ENCODE assay signal across 8 cellular contexts in genomic region chr9:128911529-128912035, GRCh38. TPM values are rescaled to one million over a fixed set of nuclear protein-coding genes. Genes with fewer than 3 reads are reported as not detected.
DNase-seq lines count a peak whose midpoint lies in the region; ATAC-seq, FAIRE-seq and TF ChIP-seq lines count a peak whose summit lies in the region.

No MANE protein-coding gene starts in this region.

- no peaks in the 10 kb centered on the region for H3K27me3 ChIP-seq in CD4-positive, alpha-beta T cell (ENCODE audit: control insufficient read depth, insufficient read depth, low read length)
- H3K27me3 ChIP-seq in SJSA1 (replicated peaks): no peaks in the 10 kb centered on the region
- H3K27me3 ChIP-seq in foreskin keratinocyte: no peaks in the 10 kb centered on the region

- H3K9me3 Mint-ChIP-seq in CD4-positive, alpha-beta T cell: no peaks in the 10 kb centered on the region
- H3K9me3 Mint-ChIP-seq in osteocyte (ENCODE audit: unreplicated experiment): no peaks in the 10 kb centered on the region

- H3K27ac ChIP-seq in CD4-positive, alpha-beta T cell (ENCODE audit: low read depth, low read length): no peak overlapping the region
- H3K27ac ChIP-seq in SJSA1: peak overlapping the region; percentile 98
- H3K27ac ChIP-seq in foreskin keratinocyte: peak overlapping the region; percentile 82

- H3K27me3 Mint-ChIP-seq in CD4-positive, alpha-beta T cell: no peaks in the 10 kb centered on the region
- no peaks in the 10 kb centered on the region for H3K27me3 Mint-ChIP-seq in osteocyte (ENCODE audit: unreplicated experiment)

- peaks cover 77% of the 10 kb centered on the region for H3K36me3 Mint-ChIP-seq in CD4-positive, alpha-beta T cell (ENCODE audit: low read depth)
- peaks cover 33% of the 10 kb centered on the region for H3K36me3 Mint-ChIP-seq in osteocyte (ENCODE audit: unreplicated experiment)

- TF ChIP-seq CTCF in CD4-positive, alpha-beta T cell (IDR thresholded peaks at IDR 0.05): no peak
- TF ChIP-seq CTCF in foreskin keratinocyte (conservative IDR thresholded peaks at IDR 0.05): no peak
- TF ChIP-seq CTCF in osteocyte (IDR thresholded peaks at IDR 0.05): no peak
- no peak for TF ChIP-seq CTCF in GM20000 (IDR thresholded peaks at IDR 0.05; ENCODE audit: extremely low read depth, missing control alignments)

- ATAC-seq in CD4-positive, alpha-beta T cell (ENCODE audit: poor library complexity): no peak
- ATAC-seq in foreskin keratinocyte: no peak

- peaks cover 93% of the 10 kb centered on the region for H3K36me3 ChIP-seq in SJSA1

- no peak for FAIRE-seq in GM12891 (lab: Jason Lieb, UNC)

- H3K4me3 ChIP-seq in SJSA1: no peak overlapping the region

- H3K27ac Mint-ChIP-seq in CD4-positive, alpha-beta T cell: peak overlapping the region; percentile 72
- peak overlapping the region; percentile 45 for H3K27ac Mint-ChIP-seq in osteocyte (ENCODE audit: unreplicated experiment)

- CTCF ChIA-PET in CD4-positive, alpha-beta T cell (lab: Charles Lee): no interaction called here

- no peak overlapping the region for H3K4me3 Mint-ChIP-seq in CD4-positive, alpha-beta T cell
- no peak overlapping the region for H3K4me3 Mint-ChIP-seq in osteocyte (ENCODE audit: unreplicated experiment)

- intact Hi-C loops in CD4-positive, alpha-beta T cell (cut with DNase I, micrococcal nuclease): no loop called here

- DNase-seq in CD4-positive, alpha-beta T cell: no peak
- peak; percentile 95 to 98 for DNase-seq in SJSA1 (ENCODE audit: low read depth in 1 of 2, low spot score in 2 of 2)
- DNase-seq in foreskin keratinocyte: peak in 1 of 2 donors; percentile 60
- no peak for DNase-seq in osteocyte (ENCODE audit: extremely low spot score, unreplicated experiment)
- DNase-seq in NCI-H146 (lab: John Stamatoyannopoulos, UW): no peak
- no peak for DNase-seq in SIG-M5 treated with dmso at 0.1 percent for 504 hours (lab: John Stamatoyannopoulos, UW; ENCODE audit: unreplicated experiment)
- DNase-seq in GM12891 (ENCODE audit: insufficient read length, low spot score): no peak
- no peak for DNase-seq in GM20000 (ENCODE audit: low spot score)

- H3K4me1 ChIP-seq in SJSA1 (replicated peaks) (peaks cover 58% of the 10 kb centered on the region), foreskin keratinocyte (peaks cover 27% of the 10 kb centered on the region)

- H3K9me3 ChIP-seq in CD4-positive, alpha-beta T cell (ENCODE audit: control insufficient read depth, low read length): no peaks in the 10 kb centered on the region
- H3K9me3 ChIP-seq in SJSA1 (replicated peaks): no peaks in the 10 kb centered on the region

- peaks cover 37% of the 10 kb centered on the region for H3K4me1 Mint-ChIP-seq in CD4-positive, alpha-beta T cell (ENCODE audit: low read depth)
- H3K4me1 Mint-ChIP-seq in osteocyte (ENCODE audit: unreplicated experiment): peaks cover 40% of the 10 kb centered on the region

- TF ChIP-seq POLR2A in GM12891 (IDR thresholded peaks at IDR 0.05; ENCODE audit: low read depth, low read length): no peak

- POLR2A ChIA-PET in CD4-positive, alpha-beta T cell (lab: Charles Lee): no interaction called here

TF ChIP-seq in GM12891, 5 proteins besides CTCF, POLR2A, EP300 and RAD21:
- TF ChIP-seq POU2F2 (IDR thresholded peaks at IDR 0.05; ENCODE audit: low read depth, low read length) (no peak), SPI1 (IDR thresholded peaks at IDR 0.05; ENCODE audit: low read depth, low read length) (no peak), TAF1 (IDR thresholded peaks at IDR 0.05; ENCODE audit: low read depth, low read length) (no peak), PAX5 (IDR thresholded peaks at IDR 0.05; ENCODE audit: insufficient read depth, low read length, severe bottlenecking) (no peak), POLR2AphosphoS5 (IDR thresholded peaks at IDR 0.05; ENCODE audit: low read depth, low read length) (no peak)
TF ChIP-seq in GM12891: peak in this region for 0.

RNA-seq across cellular contexts. Expression of gene PHYHD1, which starts 9.2 kb away (rescaled TPM):
- total RNA-seq in CD4-positive, alpha-beta T cell: 1 to 10 TPM; 1.6 to 2.6 TPM
- not detected in 2 replicates for total RNA-seq in SJSA1 (2014; rRNA removed; shearing (Covaris generic))
- 8.2 and 12.9 TPM in 2 replicates for total RNA-seq in foreskin keratinocyte
- 11.6 and 19.9 TPM in 2 replicates for polyA plus RNA-seq in foreskin keratinocyte
- 4.6 and 6.0 TPM in 2 replicates for total RNA-seq in osteocyte
- polyA plus RNA-seq in GM12891 (2012; ENCODE audit: low read depth, missing spikeins): not detected

RNA-seq across cellular contexts. Expression of gene LRRC8A, which starts 29.6 kb away (rescaled TPM):
- total RNA-seq in CD4-positive, alpha-beta T cell: 10 to 100 TPM; 35.0 to 35.8 TPM
- total RNA-seq in SJSA1 (2014; rRNA removed; shearing (Covaris generic)): 88.7 and 99.4 TPM in 2 replicates
- 127 and 152 TPM in 2 replicates for total RNA-seq in foreskin keratinocyte
- 74.0 and 81.3 TPM in 2 replicates for polyA plus RNA-seq in foreskin keratinocyte
- 39.5 and 42.8 TPM in 2 replicates for total RNA-seq in osteocyte
- 5.2 TPM for polyA plus RNA-seq in GM12891 (2012; ENCODE audit: low read depth, missing spikeins)

RNA-seq across cellular contexts. Expression of gene KYAT1, which starts 29.8 kb away (rescaled TPM):
- total RNA-seq in CD4-positive, alpha-beta T cell: 1 to 10 TPM; 2.8 to 4.7 TPM
- 7.9 and 18.3 TPM in 2 replicates for total RNA-seq in SJSA1 (2014; rRNA removed; shearing (Covaris generic))
- 13.2 and 16.2 TPM in 2 replicates for total RNA-seq in foreskin keratinocyte
- polyA plus RNA-seq in foreskin keratinocyte: 13.0 and 16.4 TPM in 2 replicates
- total RNA-seq in osteocyte: 5.3 and 6.5 TPM in 2 replicates
- 6.8 TPM for polyA plus RNA-seq in GM12891 (2012; ENCODE audit: low read depth, missing spikeins)

RNA-seq across cellular contexts. Expression of gene DOLK, which starts 35.8 kb away (rescaled TPM):
- 1 to 10 TPM; 7.4 to 7.8 TPM for total RNA-seq in CD4-positive, alpha-beta T cell
- total RNA-seq in SJSA1 (2014; rRNA removed; shearing (Covaris generic)): 26.6 and 31.6 TPM in 2 replicates
- total RNA-seq in foreskin keratinocyte: 21.1 and 21.5 TPM in 2 replicates
- 20.2 and 22.0 TPM in 2 replicates for polyA plus RNA-seq in foreskin keratinocyte
- 27.4 and 30.5 TPM in 2 replicates for total RNA-seq in osteocyte
- polyA plus RNA-seq in GM12891 (2012; ENCODE audit: low read depth, missing spikeins): 5.2 TPM

RNA-seq across cellular contexts. Expression of gene NUP188, which starts 35.9 kb away (rescaled TPM):
- total RNA-seq in CD4-positive, alpha-beta T cell: 10 to 100 TPM; 43.0 to 43.9 TPM
- total RNA-seq in SJSA1 (2014; rRNA removed; shearing (Covaris generic)): 32.3 and 76.3 TPM in 2 replicates
- total RNA-seq in foreskin keratinocyte (55.3 and 61.2 TPM in 2 replicates), osteocyte (44.5 and 49.0 TPM in 2 replicates)
- polyA plus RNA-seq in foreskin keratinocyte: 21.9 and 26.5 TPM in 2 replicates
- polyA plus RNA-seq in GM12891 (2012; ENCODE audit: low read depth, missing spikeins): 29.5 TPM

Comparison
In these comparisons a context has a peak if more than half of its experiments do, and no peak if none do; other contexts are left out.
1. DNase-seq: peak in SJSA1 (2 of 2); none in CD4-positive, alpha-beta T cell (0 of 10), osteocyte (single experiment), NCI-H146 (single experiment), SIG-M5 treated with dmso at 0.1 percent for 504 hours (single experiment), GM12891 (single experiment) and GM20000 (single experiment).